Comparison of ENCODE assay signal across 8 cellular contexts in the genomic region with DNA sequence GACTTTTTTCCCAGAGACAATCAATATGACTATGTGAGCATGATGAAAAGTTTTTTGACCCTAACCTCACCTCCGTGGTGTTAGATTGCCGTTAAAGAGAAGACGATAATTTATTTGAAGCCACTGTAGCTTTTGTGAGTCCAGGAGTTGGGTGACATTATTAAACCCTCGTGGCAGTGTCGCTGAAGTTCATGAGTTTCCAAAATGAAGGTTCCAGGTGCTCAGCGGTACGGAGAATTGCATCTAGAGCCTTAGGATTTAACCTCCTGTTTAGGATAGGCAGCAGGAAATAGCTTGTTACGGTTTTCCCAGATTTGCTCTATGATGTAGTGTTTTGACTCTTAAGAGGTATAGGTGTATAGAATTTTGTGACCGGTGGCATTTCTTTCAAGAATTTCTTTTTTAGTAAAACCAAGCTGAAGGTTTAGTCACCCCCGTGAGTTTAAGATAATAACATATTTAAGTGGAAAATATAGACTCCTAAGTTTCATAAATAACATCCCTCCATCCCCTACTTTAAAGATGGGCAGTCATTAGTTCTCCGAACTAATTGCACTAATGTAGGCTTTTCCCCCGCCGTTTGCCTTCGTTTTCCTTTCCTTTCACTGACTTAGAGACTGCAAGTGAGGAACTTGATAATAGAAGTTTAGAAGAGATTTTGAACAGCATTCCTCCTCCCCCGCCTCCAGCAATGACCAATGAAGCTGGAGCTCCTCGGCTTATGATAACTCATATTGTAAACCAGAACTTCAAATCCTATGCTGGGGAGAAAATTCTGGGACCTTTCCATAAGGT. TPM values are rescaled to one million over a fixed set of nuclear protein-coding genes. Genes with fewer than 3 reads are reported as not detected.
A peak's percentile ranks its signal among the peaks of the same experiment; 100 is the strongest.
DNase-seq lines count a peak whose midpoint lies in the region; TF ChIP-seq lines count a peak whose summit lies in the region.

No MANE protein-coding gene starts in this region.

- peak overlapping the region; percentile 99 for H3K9ac ChIP-seq in SK-N-SH
- H3K9ac ChIP-seq in neuronal stem cell (ENCODE audit: low read depth, low read length, poor library complexity), result no peak overlapping the region

- H3K27me3 ChIP-seq in CD8-positive, alpha-beta memory T cell (ENCODE audit: insufficient read depth, low read length, poor library complexity, severe bottlenecking), result no peaks in the 10 kb centered on the region
- H3K27me3 ChIP-seq in SK-N-SH (ENCODE audit: insufficient read depth), result no peaks in the 10 kb centered on the region
- H3K27me3 ChIP-seq in neuronal stem cell (ENCODE audit: control insufficient read depth in 3 of 3, insufficient read depth in 3 of 3, low read depth in 1 of 3, low read length in 3 of 3), result no peaks in the 10 kb centered on the region

- 2% methylated on average over 16 of the region's 16 CpGs for WGBS in SK-N-SH (ENCODE audit: low lambda C conversion rate)
- WGBS in neuronal stem cell (ENCODE audit: extremely low coverage in 2 of 2, insufficient read length in 2 of 2, insufficient replicate concordance in 1 of 2), 2 donors, result no CpG with 5 or more reads among the region's 16 CpGs

- H4K91ac ChIP-seq in neuronal stem cell (ENCODE audit: low read depth, low read length, poor library complexity), result no peak overlapping the region

- no peak overlapping the region for H2BK120ac ChIP-seq in neuronal stem cell (ENCODE audit: low read depth, low read length)

- no peak overlapping the region for H2BK5ac ChIP-seq in neuronal stem cell (ENCODE audit: low read length)

- peak overlapping the region; percentile 94 for H3K4me3 ChIP-seq in CD8-positive, alpha-beta memory T cell (ENCODE audit: low read length)
- H3K4me3 ChIP-seq in SK-N-SH (ENCODE audit: low read depth in 2 of 2, low read length in 1 of 2), result peak overlapping the region; percentile 79 to 96
- H3K4me3 ChIP-seq in epithelial cell of proximal tubule (ENCODE audit: low read depth, low read length), result peak overlapping the region; percentile 82
- peak overlapping the region; percentile 69 to 97 for H3K4me3 ChIP-seq in neuronal stem cell (ENCODE audit: low read length in 2 of 2)

- peaks cover 4 to 43% (median 7%) of the 10 kb centered on the region in 3 donors for H3K36me3 Mint-ChIP-seq in CD8-positive, alpha-beta memory T cell

- H3K27me3 Mint-ChIP-seq in CD8-positive, alpha-beta memory T cell, result peaks cover 13 to 36% of the 10 kb centered on the region in 2 donors

- no peak overlapping the region for H2BK15ac ChIP-seq in neuronal stem cell (ENCODE audit: low read length)

- peaks cover 11% of the 10 kb centered on the region for H3F3A ChIP-seq in SK-N-SH (replicated peaks; ENCODE audit: insufficient read depth)

- no peak overlapping the region for H3K23ac ChIP-seq in neuronal stem cell (ENCODE audit: low read depth, low read length, poor library complexity)

- no peaks in the 10 kb centered on the region for H3K36me3 ChIP-seq in CD8-positive, alpha-beta memory T cell (ENCODE audit: insufficient read depth, low read length)
- peaks cover 26 to 27% of the 10 kb centered on the region in 2 experiments for H3K36me3 ChIP-seq in SK-N-SH (replicated peaks in 1 of 2; ENCODE audit: control insufficient read depth in 1 of 2, insufficient read depth in 2 of 2, low read length in 1 of 2)
- peaks cover 0 to 58% of the 10 kb centered on the region in 2 donors for H3K36me3 ChIP-seq in neuronal stem cell (replicated peaks in 1 of 2; ENCODE audit: control insufficient read depth in 2 of 2, insufficient read depth in 2 of 2, low read length in 2 of 2)

- H2AK5ac ChIP-seq in neuronal stem cell (ENCODE audit: low read depth, low read length), result no peak overlapping the region

- TF ChIP-seq CTCF in SK-N-SH (IDR thresholded peaks at IDR 0.05) (no peak), epithelial cell of proximal tubule (conservative IDR thresholded peaks at IDR 0.05; ENCODE audit: low read depth, low read length) (no peak)

- H3K9me3 Mint-ChIP-seq in CD8-positive, alpha-beta memory T cell, result peaks cover 0 to 3% (median 0%) of the 10 kb centered on the region in 5 donors

- peaks cover 95% of the 10 kb centered on the region for H3K79me2 ChIP-seq in SK-N-SH (ENCODE audit: insufficient read depth)

- TF ChIP-seq RAD21 in SK-N-SH (IDR thresholded peaks at IDR 0.05; ENCODE audit: low read length), result no peak

- H3K9me3 ChIP-seq in CD8-positive, alpha-beta memory T cell (ENCODE audit: low read length), result no peaks in the 10 kb centered on the region
- no peaks in the 10 kb centered on the region for H3K9me3 ChIP-seq in SK-N-SH
- H3K9me3 ChIP-seq in neuronal stem cell (replicated peaks in 1 of 2; ENCODE audit: control insufficient read depth in 2 of 2, insufficient read depth in 1 of 2, low read depth in 1 of 2, low read length in 2 of 2), result no peaks in the 10 kb centered on the region

- POLR2A ChIA-PET in CD8-positive, alpha-beta memory T cell (lab: Charles Lee), result no interaction called here
- POLR2A ChIA-PET in SK-N-SH (lab: Yijun Ruan, JAX), result interaction anchor here (0.9 to 1.4 kb wide), 2 partner anchors 11 to 176 kb away, joined by 3 read pairs; partner anchors contain the start of gene C3orf80

- CTCF ChIA-PET in CD8-positive, alpha-beta memory T cell (lab: Charles Lee), result interaction anchor here (1.0 to 1.6 kb wide), 2 partner anchors 11 to 413 kb away, joined by 4 to 6 read pairs; partner anchors contain the start of gene IL12A
- CTCF ChIA-PET in SK-N-SH (lab: Yijun Ruan, JAX), result interaction anchor here (0.9 to 1.6 kb wide), 3 partner anchors 12 to 573 kb away, joined by 3 to 9 read pairs (median 6); no protein-coding TSS in a partner anchor

- H4K8ac ChIP-seq in neuronal stem cell (ENCODE audit: low read depth, low read length), result no peak overlapping the region

- peak overlapping the region; percentile 85 for H3K4me2 ChIP-seq in SK-N-SH
- peak overlapping the region; percentile 66 for H3K4me2 ChIP-seq in neuronal stem cell (ENCODE audit: insufficient read depth, low read length, poor library complexity, severe bottlenecking)

- peaks cover 48 to 70% (median 68%) of the 10 kb centered on the region in 3 donors for H3K4me1 Mint-ChIP-seq in CD8-positive, alpha-beta memory T cell

- H3K4ac ChIP-seq in neuronal stem cell (ENCODE audit: low read length), result no peak overlapping the region

- H3K18ac ChIP-seq in neuronal stem cell (ENCODE audit: low read length), result no peak overlapping the region

- peaks cover 18% of the 10 kb centered on the region for H3K4me1 ChIP-seq in CD8-positive, alpha-beta memory T cell (ENCODE audit: insufficient read depth, low read length)
- peaks cover 6 to 11% of the 10 kb centered on the region in 2 experiments; a peak in 3 of 4 replicates for H3K4me1 ChIP-seq in SK-N-SH (ENCODE audit: control insufficient read depth in 1 of 2, insufficient read depth in 2 of 2, low read depth in 1 of 2, low read length in 1 of 2)
- H3K4me1 ChIP-seq in neuronal stem cell (ENCODE audit: control insufficient read depth in 2 of 2, insufficient read depth in 1 of 2, low read depth in 1 of 2, low read length in 2 of 2), result peaks cover 0 to 6% of the 10 kb centered on the region in 2 donors

- intact Hi-C loops in posterior vena cava (cut with DNase I), result no loop called here

- H3K27ac ChIP-seq in CD8-positive, alpha-beta memory T cell (ENCODE audit: low read depth, low read length), result peak overlapping the region; percentile 91
- H3K27ac ChIP-seq in SK-N-SH (ENCODE audit: low read depth in 2 of 2, low read length in 1 of 2) (peak overlapping the region; percentile 88 to 94), neuronal stem cell (replicated peaks; ENCODE audit: low read length) (no peak overlapping the region)

- H3K27ac Mint-ChIP-seq in CD8-positive, alpha-beta memory T cell, result peak overlapping the region; percentile 17 to 93 (median 80)

- H3K9me2 ChIP-seq in SK-N-SH, result no peaks in the 10 kb centered on the region

- H3K79me1 ChIP-seq in neuronal stem cell (ENCODE audit: low read depth, low read length), result peaks cover 5% of the 10 kb centered on the region

- no peak for DNase-seq in CD8-positive, alpha-beta memory T cell
- DNase-seq in HT-29 (ENCODE audit: low spot score) (peak; percentile 64), SK-N-SH (no peak), epithelial cell of proximal tubule (ENCODE audit: low read depth) (no peak), neuronal stem cell (ENCODE audit: low spot score) (no peak), amygdala (lab: John Stamatoyannopoulos, UW) (no peak), posterior vena cava (ENCODE audit: low spot score) (no peak)
- no peak for DNase-seq in effector CD8-positive, alpha-beta T cell (lab: John Stamatoyannopoulos, UW)

- no peak overlapping the region for H3K14ac ChIP-seq in neuronal stem cell (ENCODE audit: low read length)

- H3K4me3 Mint-ChIP-seq in CD8-positive, alpha-beta memory T cell, result peak overlapping the region; percentile 65 to 99 (median 92)

- H4K20me1 ChIP-seq in SK-N-SH (ENCODE audit: insufficient read depth), result peaks cover 24% of the 10 kb centered on the region; the same call in 1 of the 2 replicates

- H2AFZ ChIP-seq in SK-N-SH (ENCODE audit: low read depth), result no peak overlapping the region
- no peak overlapping the region for H2AFZ ChIP-seq in neuronal stem cell (ENCODE audit: low read length)

- no peak overlapping the region for H2BK12ac ChIP-seq in neuronal stem cell (ENCODE audit: low read length)

- TF ChIP-seq EP300 in SK-N-SH (IDR thresholded peaks at IDR 0.05; ENCODE audit: borderline replicate concordance in 1 of 2, low read depth in 1 of 2, low read length in 1 of 2), result no peak

RNA-seq across cellular contexts. Expression of gene SMC4, which starts 2.0 kb away (rescaled TPM):
- total RNA-seq in CD8-positive, alpha-beta memory T cell, result 100 to 1,000 TPM; 120 to 123 TPM
- polyA plus RNA-seq in CD8-positive, alpha-beta memory T cell, result 45.0 TPM
- total RNA-seq in HT-29 (2014; rRNA removed; shearing (Covaris generic)), result 70.2 and 87.6 TPM in 2 replicates
- 18.8 and 26.1 TPM in 2 replicates for polyA plus RNA-seq in SK-N-SH (2012; rRNA removed)
- polyA plus RNA-seq in SK-N-SH (2012; cell fraction: cytosol; rRNA removed), result 24.9 and 28.6 TPM in 2 replicates
- 30.2 and 48.3 TPM in 2 replicates for polyA plus RNA-seq in SK-N-SH (2012; cell fraction: nucleus; rRNA removed)
- total RNA-seq in epithelial cell of proximal tubule (90.6 and 100 TPM in 2 replicates), posterior vena cava (10 to 100 TPM; 21.5 to 23.2 TPM)
- 430 TPM for polyA plus RNA-seq in neuronal stem cell (2013, experiment 1 of 2)
- 436 TPM for polyA plus RNA-seq in neuronal stem cell (2013, experiment 2 of 2)

RNA-seq across cellular contexts. Expression of gene IFT80, which starts 2.5 kb away (rescaled TPM):
- total RNA-seq in CD8-positive, alpha-beta memory T cell, result 10 to 100 TPM in 1 of 2 experiments, 1 to 10 TPM in 1; 9.4 to 12.9 TPM
- 3.0 TPM for polyA plus RNA-seq in CD8-positive, alpha-beta memory T cell
- total RNA-seq in HT-29 (2014; rRNA removed; shearing (Covaris generic)), result 7.8 and 10.5 TPM in 2 replicates
- polyA plus RNA-seq in SK-N-SH (2012; rRNA removed), result 10.5 and 17.4 TPM in 2 replicates
- 15.9 and 19.4 TPM in 2 replicates for polyA plus RNA-seq in SK-N-SH (2012; cell fraction: cytosol; rRNA removed)
- 12.5 and 34.3 TPM in 2 replicates for polyA plus RNA-seq in SK-N-SH (2012; cell fraction: nucleus; rRNA removed)
- total RNA-seq in epithelial cell of proximal tubule, result 16.2 and 25.7 TPM in 2 replicates
- 23.8 TPM for polyA plus RNA-seq in neuronal stem cell (2013, experiment 1 of 2)
- polyA plus RNA-seq in neuronal stem cell (2013, experiment 2 of 2), result 24.0 TPM
- 10 to 100 TPM; 19.4 to 20.0 TPM for total RNA-seq in posterior vena cava

RNA-seq across cellular contexts. Expression of gene TRIM59, which starts 48.1 kb away (rescaled TPM):
- total RNA-seq in CD8-positive, alpha-beta memory T cell, result 10 to 100 TPM; 30.7 to 31.4 TPM
- polyA plus RNA-seq in CD8-positive, alpha-beta memory T cell, result 25.1 TPM
- total RNA-seq in HT-29 (2014; rRNA removed; shearing (Covaris generic)), result 5.1 and 6.1 TPM in 2 replicates
- polyA plus RNA-seq in SK-N-SH (2012; rRNA removed), result 4.1 and 5.3 TPM in 2 replicates
- polyA plus RNA-seq in SK-N-SH (2012; cell fraction: cytosol; rRNA removed), result 5.1 and 6.1 TPM in 2 replicates
- 4.1 and 6.0 TPM in 2 replicates for polyA plus RNA-seq in SK-N-SH (2012; cell fraction: nucleus; rRNA removed)
- 33.0 and 49.8 TPM in 2 replicates for total RNA-seq in epithelial cell of proximal tubule
- polyA plus RNA-seq in neuronal stem cell (2013, experiment 1 of 2), result 44.2 TPM
- 43.4 TPM for polyA plus RNA-seq in neuronal stem cell (2013, experiment 2 of 2)
- total RNA-seq in posterior vena cava, result 1 to 10 TPM in 1 of 2 donors, under 1 TPM in 1; 0.97 to 2.4 TPM
